17 cellular contexts compared by ENCODE assay signal in the genomic region with DNA sequence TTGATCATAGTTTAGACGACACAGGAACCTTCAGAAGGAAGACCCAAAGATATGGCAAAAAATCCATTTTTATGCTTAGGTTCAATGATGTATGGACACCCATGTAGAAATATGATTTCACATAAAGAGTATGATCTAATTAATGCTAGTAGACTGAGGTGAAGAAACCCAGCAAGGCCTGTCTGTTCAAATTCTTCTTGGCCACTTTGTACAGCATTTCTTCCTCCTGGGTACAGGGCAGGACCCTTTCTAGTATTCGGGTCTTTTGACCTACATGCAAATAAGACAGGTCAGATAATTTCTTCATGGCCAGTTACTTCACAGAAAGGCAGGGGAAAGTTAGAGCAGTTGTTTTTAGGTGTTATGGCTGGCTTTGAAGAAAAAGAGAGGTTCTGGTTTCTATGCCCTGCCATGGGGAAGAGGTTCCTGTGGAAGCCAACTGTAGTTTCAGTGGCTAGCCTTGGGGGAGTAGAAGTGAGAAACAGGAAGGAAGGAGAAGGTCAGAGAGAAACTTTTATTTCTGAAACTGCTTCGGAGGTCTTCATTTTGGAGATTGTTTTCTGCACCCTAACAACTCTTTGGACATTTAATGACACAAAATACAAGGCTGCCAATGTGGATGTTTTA.
DNase-seq lines count a peak whose midpoint lies in the region; ATAC-seq and TF ChIP-seq lines count a peak whose summit lies in the region.
"Had no signal": no experiment of that assay in that cellular context is flagged by ENCODE, and none has a peak within 500 bp of the region (broad histone marks: within the 10 kb centered on the region; RNA-seq: fewer than 3 reads in every experiment).

No MANE protein-coding gene starts in this region.

- H3K27me3 Mint-ChIP-seq in nephron progenitor cell (ENCODE audit: low read depth, poor library complexity), result no peaks in the 10 kb centered on the region
- H3K27me3 Mint-ChIP-seq: CD4-positive, alpha-beta T cell had no signal

- ATAC-seq in HG02981 (IDR thresholded peaks at IDR 0.05; ENCODE audit: unreplicated experiment) (peak; percentile 73), GM18502 (IDR thresholded peaks at IDR 0.05; ENCODE audit: poor library complexity, unreplicated experiment) (no peak), HG03196 (IDR thresholded peaks at IDR 0.05; ENCODE audit: unreplicated experiment) (no peak), HG02938 (IDR thresholded peaks at IDR 0.05; ENCODE audit: unreplicated experiment) (no peak)
- ATAC-seq: activated CD4-positive, CD25-positive, alpha-beta regulatory T cell treated with anti-CD3 and anti-CD28 coated beads, Interleukin-2, amount 50 U/mL, for 24 hours; sciatic nerve had no signal

- H3K9me3 Mint-ChIP-seq in nephron progenitor cell, result no peaks in the 10 kb centered on the region
- H3K9me3 Mint-ChIP-seq: CD4-positive, alpha-beta T cell had no signal

- no peaks in the 10 kb centered on the region for H3K36me3 Mint-ChIP-seq in nephron progenitor cell (ENCODE audit: low read depth)

- H3K27ac Mint-ChIP-seq in nephron progenitor cell, result peak overlapping the region; percentile 56
- H3K27ac Mint-ChIP-seq: CD4-positive, alpha-beta T cell had no signal

- peak; percentile 58 for DNase-seq in SIG-M5 treated with dmso at 0.1 percent for 504 hours (lab: John Stamatoyannopoulos, UW; ENCODE audit: unreplicated experiment)
- no peak for DNase-seq in SIG-M5 (lab: John Stamatoyannopoulos, UW)
- peak; percentile 17 to 72 for DNase-seq in NOMO-1 (lab: John Stamatoyannopoulos, UW; ENCODE audit: unreplicated experiment in 2 of 2)
- DNase-seq in nephron progenitor cell, result no peak
- DNase-seq: CD4-positive, alpha-beta T cell; mesenchymal stem cell; NCI-H1436; NCI-H510A; Peyer's patch; stimulated activated CD4-positive, alpha-beta T cell treated with anti-CD3 and anti-CD28 coated beads, Interleukin-4, amount 100 ng/mL, for 1 hour; trophoblast cell had no signal

- no peak overlapping the region for H3K4me3 Mint-ChIP-seq in nephron progenitor cell
- H3K4me3 Mint-ChIP-seq: CD4-positive, alpha-beta T cell had no signal

- peaks cover 45% of the 10 kb centered on the region for H3K4me1 Mint-ChIP-seq in nephron progenitor cell

- TF ChIP-seq CTCF in nephron progenitor cell (IDR thresholded peaks at IDR 0.05), result no peak

Comparison
In these comparisons a context has a peak if more than half of its experiments do, and no peak if none do; other contexts are left out.
1. DNase-seq: peak in SIG-M5 treated with dmso at 0.1 percent for 504 hours (single experiment) and NOMO-1 (2 of 2); none in SIG-M5 (single experiment) and nephron progenitor cell (single experiment).